ENCODE assay signal across 8 cellular contexts in the genomic region with DNA sequence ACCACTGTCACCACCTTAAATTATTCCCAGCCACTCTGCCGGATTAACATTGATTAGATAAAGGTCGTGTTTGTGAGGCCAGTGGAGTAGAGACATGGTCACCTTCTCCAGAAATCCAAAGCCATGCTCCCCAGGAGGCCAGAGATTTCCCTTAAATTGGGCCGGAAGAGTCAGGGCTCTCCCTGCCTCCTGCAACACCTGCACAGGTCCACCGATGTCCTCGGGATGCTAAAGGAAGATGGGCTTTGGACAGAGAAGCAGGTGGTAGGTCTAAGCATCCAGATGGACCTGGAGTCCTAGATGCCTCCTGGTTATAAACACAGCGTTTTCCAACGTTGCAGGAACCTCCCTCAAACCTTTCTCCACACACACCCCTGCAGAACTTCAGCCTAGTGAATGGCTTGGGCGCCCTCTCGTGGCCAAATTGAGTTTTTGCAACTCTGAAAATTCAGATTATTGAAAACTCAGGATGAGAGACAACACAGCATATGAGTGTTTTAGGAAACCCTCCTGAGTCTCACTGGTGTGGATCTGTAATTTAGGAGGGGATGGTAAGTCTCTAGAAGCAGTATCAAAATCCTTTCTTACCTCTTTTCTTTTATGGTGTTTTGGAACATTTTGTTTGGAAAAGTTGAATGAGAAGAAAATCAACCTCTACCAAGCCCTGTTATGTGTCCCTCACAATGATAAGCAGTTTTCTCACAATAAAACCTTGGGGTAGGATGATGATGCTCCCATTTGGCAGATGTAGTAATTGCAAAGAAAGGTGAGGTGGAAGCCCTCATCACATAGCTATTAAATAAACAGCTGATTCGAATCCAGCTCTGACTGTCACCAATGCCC.
DNase-seq lines count a peak whose midpoint lies in the region; ATAC-seq and TF ChIP-seq lines count a peak whose summit lies in the region.

No MANE protein-coding gene starts in this region.

- no peak for TF ChIP-seq EP300 in SK-N-SH (IDR thresholded peaks at IDR 0.05; ENCODE audit: borderline replicate concordance in 1 of 2, low read depth in 1 of 2, low read length in 1 of 2)

- H3K79me2 ChIP-seq in SK-N-SH (ENCODE audit: insufficient read depth) = no peaks in the 10 kb centered on the region

- H3K27me3 Mint-ChIP-seq in activated naive CD4-positive, alpha-beta T cell treated with anti-CD3 and anti-CD28 coated beads, Interleukin-2, amount 10 ng/mL, durations not matched to agents 7 days and 5 days = peaks cover 29% of the 10 kb centered on the region

- peak; percentile 79 for TF ChIP-seq CTCF in GM12873 (IDR thresholded peaks at IDR 0.05; ENCODE audit: insufficient read depth, low read depth, low read length, missing control alignments)
- peak; percentile 93 for TF ChIP-seq CTCF in SK-N-SH (IDR thresholded peaks at IDR 0.05)
- peak; percentile 88 for TF ChIP-seq CTCF in upper lobe of right lung (IDR thresholded peaks at IDR 0.05)

- H3K4me1 ChIP-seq in SK-N-SH (ENCODE audit: control insufficient read depth in 1 of 2, insufficient read depth in 2 of 2, low read depth in 1 of 2, low read length in 1 of 2) (peaks cover 0 to 17% of the 10 kb centered on the region in 2 experiments; a peak in 1 of 4 replicates), upper lobe of right lung (peaks cover 21% of the 10 kb centered on the region)

- no peaks in the 10 kb centered on the region for H3K9me3 Mint-ChIP-seq in activated naive CD4-positive, alpha-beta T cell treated with anti-CD3 and anti-CD28 coated beads, Interleukin-2, amount 10 ng/mL, durations not matched to agents 7 days and 5 days

- POLR2A ChIA-PET in SK-N-SH (lab: Yijun Ruan, JAX) = interaction anchor here (0.8 kb wide), 1 partner anchor 290 kb away, joined by 3 read pairs; no protein-coding TSS in a partner anchor

- peaks cover 24% of the 10 kb centered on the region for H3K4me1 Mint-ChIP-seq in activated naive CD4-positive, alpha-beta T cell treated with anti-CD3 and anti-CD28 coated beads, Interleukin-2, amount 10 ng/mL, durations not matched to agents 7 days and 5 days

- H3K4me3 ChIP-seq in SK-N-SH (ENCODE audit: low read depth in 2 of 2, low read length in 1 of 2) = no peak overlapping the region
- no peak overlapping the region for H3K4me3 ChIP-seq in upper lobe of right lung

- H2AFZ ChIP-seq in SK-N-SH (ENCODE audit: low read depth) = no peak overlapping the region

- H3K9ac ChIP-seq in SK-N-SH = no peak overlapping the region

- peak; percentile 79 for ATAC-seq in upper lobe of right lung

- no peaks in the 10 kb centered on the region for H3F3A ChIP-seq in SK-N-SH (replicated peaks; ENCODE audit: insufficient read depth)

- H4K20me1 ChIP-seq in SK-N-SH (ENCODE audit: insufficient read depth) = no peaks in the 10 kb centered on the region

- no peak overlapping the region for H3K4me2 ChIP-seq in SK-N-SH

- TF ChIP-seq RAD21 in SK-N-SH (IDR thresholded peaks at IDR 0.05; ENCODE audit: low read length) = peak; percentile 97

- H3K36me3 Mint-ChIP-seq in activated naive CD4-positive, alpha-beta T cell treated with anti-CD3 and anti-CD28 coated beads, Interleukin-2, amount 10 ng/mL, durations not matched to agents 7 days and 5 days = no peaks in the 10 kb centered on the region

- H3K9me3 ChIP-seq in SK-N-SH = no peaks in the 10 kb centered on the region
- H3K9me3 ChIP-seq in upper lobe of right lung = no peaks in the 10 kb centered on the region

- CTCF ChIA-PET in SK-N-SH (lab: Yijun Ruan, JAX) = interaction anchor here (0.6 to 6.3 kb wide), 18 partner anchors 9 to 490 kb away, joined by 3 to 101 read pairs (median 4); a partner anchor contains a TSS
- CTCF ChIA-PET in activated naive CD4-positive, alpha-beta T cell treated with anti-CD3 and anti-CD28 coated beads, Interleukin-2, amount 10 ng/mL, durations not matched to agents 7 days and 5 days (lab: Charles Lee) = interaction anchor here (0.6 to 4.6 kb wide), 20 partner anchors 8 to 479 kb away, joined by 3 to 28 read pairs (median 6); a partner anchor contains a TSS

- H3K4me3 Mint-ChIP-seq in activated naive CD4-positive, alpha-beta T cell treated with anti-CD3 and anti-CD28 coated beads, Interleukin-2, amount 10 ng/mL, durations not matched to agents 7 days and 5 days = peak overlapping the region; percentile 29

- no peak overlapping the region for H3K27ac Mint-ChIP-seq in activated naive CD4-positive, alpha-beta T cell treated with anti-CD3 and anti-CD28 coated beads, Interleukin-2, amount 10 ng/mL, durations not matched to agents 7 days and 5 days

- peaks cover 20% of the 10 kb centered on the region; the same call in 1 of the 2 replicates for H3K27me3 ChIP-seq in SK-N-SH (ENCODE audit: insufficient read depth)
- peaks cover 5% of the 10 kb centered on the region for H3K27me3 ChIP-seq in upper lobe of right lung

- 35% methylated on average over 10 of the region's 10 CpGs for WGBS in SK-N-SH (ENCODE audit: low lambda C conversion rate)

- H3K36me3 ChIP-seq in SK-N-SH (replicated peaks in 1 of 2; ENCODE audit: control insufficient read depth in 1 of 2, insufficient read depth in 2 of 2, low read length in 1 of 2) = no peaks in the 10 kb centered on the region
- H3K36me3 ChIP-seq in upper lobe of right lung = no peaks in the 10 kb centered on the region

- no peaks in the 10 kb centered on the region for H3K9me2 ChIP-seq in SK-N-SH

- DNase-seq in M059J (ENCODE audit: low read depth) (peak; percentile 56), SK-N-SH (peak; percentile 66), globus pallidus (ENCODE audit: low spot score) (peak; percentile 62), pons (ENCODE audit: low spot score) (peak; percentile 79), upper lobe of right lung (peak; percentile 74), KG1 (lab: John Stamatoyannopoulos, UW) (no peak)
- peak; percentile 79 for DNase-seq in activated naive CD4-positive, alpha-beta T cell treated with anti-CD3 and anti-CD28 coated beads, Interleukin-2, amount 10 ng/mL, durations not matched to agents 7 days and 5 days

- H3K27ac ChIP-seq in SK-N-SH (ENCODE audit: low read depth in 2 of 2, low read length in 1 of 2) (no peak overlapping the region), upper lobe of right lung (no peak overlapping the region)

- intact Hi-C loops in upper lobe of right lung (cut with DNase I) = loop anchor here (10.0 kb wide), 1 partner anchor 295 kb away; no protein-coding TSS in a partner anchor

TF ChIP-seq in SK-N-SH, 30 proteins besides CTCF, POLR2A, EP300 and RAD21:
- TF ChIP-seq SMC3 (IDR thresholded peaks at IDR 0.05; ENCODE audit: low read depth, low read length) (peak; percentile 82), POLR2AphosphoS5 (IDR thresholded peaks at IDR 0.05; ENCODE audit: low read depth, low read length) (no peak)
